In genomic region chr10:120424198-120424464, GRCh38 we compare ENCODE assay signal across 20 cellular contexts. TPM values are rescaled to one million over a fixed set of nuclear protein-coding genes. Genes with fewer than 3 reads are reported as not detected.
A peak's percentile ranks its signal among the peaks of the same experiment; 100 is the strongest.
DNase-seq lines count a peak whose midpoint lies in the region; ATAC-seq, FAIRE-seq and TF ChIP-seq lines count a peak whose summit lies in the region.
"Had no signal": no experiment of that assay in that cellular context is flagged by ENCODE, and none has a peak within 500 bp of the region (broad histone marks: within the 10 kb centered on the region; RNA-seq: fewer than 3 reads in every experiment).

No MANE protein-coding gene starts in this region.

- no peak overlapping the region for H3K4me3 ChIP-seq in PC-3 (ENCODE audit: low read length)
- H3K4me3 ChIP-seq in GM12878, result no peak overlapping the region
- H3K4me3 ChIP-seq in trophoblast cell (ENCODE audit: low read depth, low read length), result no peak overlapping the region
- H3K4me3 ChIP-seq: K562, SK-N-MC had no signal

- H3K9ac ChIP-seq in PC-3 (ENCODE audit: low read length) (no peak overlapping the region), GM12878 (ENCODE audit: control insufficient read depth, insufficient read depth, low read length) (no peak overlapping the region), trophoblast cell (ENCODE audit: low read length) (no peak overlapping the region)

- H3K4me1 ChIP-seq in PC-3 (ENCODE audit: insufficient read depth, low read length), result peaks cover 32% of the 10 kb centered on the region
- H3K4me1 ChIP-seq in GM12878 (ENCODE audit: control insufficient read depth, insufficient read depth, low read length), result no peaks in the 10 kb centered on the region
- H3K4me1 ChIP-seq in trophoblast cell (ENCODE audit: control insufficient read depth in 1 of 2, insufficient read depth in 2 of 2, low read length in 2 of 2), result peaks cover 7 to 16% of the 10 kb centered on the region in 2 experiments

- H3K27me3 ChIP-seq in PC-3 (ENCODE audit: low read length) (no peaks in the 10 kb centered on the region), GM12878 (replicated peaks in 1 of 2; ENCODE audit: control insufficient read depth in 2 of 2, insufficient read depth in 2 of 2, low read length in 1 of 2) (peaks cover 0 to 5% of the 10 kb centered on the region in 2 experiments; a peak in 2 of 4 replicates), trophoblast cell (ENCODE audit: insufficient read depth, low read length) (no peaks in the 10 kb centered on the region)
- H3K27me3 ChIP-seq: BE2C had no signal

- H3K23ac ChIP-seq in trophoblast cell (ENCODE audit: low read length), result no peak overlapping the region

- no peak overlapping the region for H4K12ac ChIP-seq in trophoblast cell (ENCODE audit: low read depth, low read length)

- H3K4ac ChIP-seq in trophoblast cell (ENCODE audit: low read depth, low read length), result no peak overlapping the region

- H3K9me3 ChIP-seq in PC-3 (ENCODE audit: low read length), result no peaks in the 10 kb centered on the region
- no peaks in the 10 kb centered on the region for H3K9me3 ChIP-seq in GM12878 (replicated peaks; ENCODE audit: control insufficient read depth, insufficient read depth, low read length)
- peaks cover 2% of the 10 kb centered on the region for H3K9me3 ChIP-seq in trophoblast cell (ENCODE audit: insufficient read depth, low read depth, low read length)
- H3K9me3 ChIP-seq: BE2C had no signal

- intact Hi-C loops in PC-3 (cut with micrococcal nuclease) (loop anchor here (5.0 kb wide), 2 partner anchors 83 to 418 kb away; no protein-coding TSS in a partner anchor), GM12878 (cut with micrococcal nuclease; ENCODE audit: unreplicated experiment) (loop anchor here (5.0 to 10.0 kb wide), 2 partner anchors 183 to 199 kb away; no protein-coding TSS in a partner anchor)

- H3F3A ChIP-seq in PC-3 (ENCODE audit: low read length, unreplicated experiment), result no peaks in the 10 kb centered on the region

- in situ Hi-C loops in GM12878 (cut with MboI), result loop anchor here (5.0 kb wide), 1 partner anchor 313 kb away; no protein-coding TSS in a partner anchor

- SMC1A ChIA-PET in GM12878 (lab: Charles Lee; ENCODE audit: uncharacterized antibody, unreplicated experiment), result interaction anchor here (0.6 to 3.1 kb wide), 11 partner anchors 34 to 314 kb away, joined by 3 to 14 read pairs (median 3); no protein-coding TSS in a partner anchor

- no peak overlapping the region for H2AK5ac ChIP-seq in trophoblast cell (ENCODE audit: low read length)

- no peaks in the 10 kb centered on the region for H3K36me3 ChIP-seq in PC-3 (ENCODE audit: low read depth, low read length)
- H3K36me3 ChIP-seq in GM12878 (ENCODE audit: control insufficient read depth in 2 of 2, insufficient read depth in 2 of 2, low read length in 1 of 2), result no peaks in the 10 kb centered on the region
- H3K36me3 ChIP-seq in trophoblast cell (ENCODE audit: control insufficient read depth in 1 of 2, insufficient read depth in 2 of 2, low read length in 2 of 2), result no peaks in the 10 kb centered on the region
- H3K36me3 ChIP-seq: BE2C had no signal

- BruUV-seq in PC-3 (replicated peaks; lab: Mats Ljungman, UMichigan) (no TSS peak), GM12878 (replicated peaks; lab: Mats Ljungman, UMichigan) (no TSS peak)

- H3K79me2 ChIP-seq in PC-3 (ENCODE audit: low read length), result no peaks in the 10 kb centered on the region
- no peaks in the 10 kb centered on the region for H3K79me2 ChIP-seq in GM12878 (ENCODE audit: control insufficient read depth, insufficient read depth, low read length)
- no peaks in the 10 kb centered on the region for H3K79me2 ChIP-seq in trophoblast cell (ENCODE audit: control insufficient read depth, insufficient read depth, low read length, poor library complexity)

- TF ChIP-seq POLR2A in GM12878 (IDR thresholded peaks at IDR 0.05; ENCODE audit: low read depth, low read length), result no peak

- TF ChIP-seq CTCF in PC-3 (conservative IDR thresholded peaks at IDR 0.05; ENCODE audit: low read depth, low read length), result no peak
- no peak for TF ChIP-seq CTCF in GM12878 (IDR thresholded peaks at IDR 0.05 in 2 of 3, conservative IDR thresholded peaks at IDR 0.05 in 1 of 3; ENCODE audit: control insufficient read depth in 2 of 3, extremely low read depth in 1 of 3, insufficient read depth in 1 of 3, low read depth in 3 of 3, low read length in 3 of 3)

- no peak overlapping the region for H4K8ac ChIP-seq in trophoblast cell (ENCODE audit: low read depth, low read length)

- no peaks in the 10 kb centered on the region for H3K79me1 ChIP-seq in trophoblast cell (ENCODE audit: low read length)

- CTCF ChIA-PET in PC-3 (lab: Charles Lee), result interaction anchor here (0.6 kb wide), 1 partner anchor 14 kb away, joined by 3 read pairs; no protein-coding TSS in a partner anchor
- CTCF ChIA-PET in GM12878 (lab: Yijun Ruan, JAX), result interaction anchor here (0.7 to 4.9 kb wide), 25 partner anchors 8 to 551 kb away, joined by 3 to 64 read pairs (median 5); no protein-coding TSS in a partner anchor

- DNase-seq in ELR (ENCODE audit: low read depth) (peak; percentile 54), PC-3 (no peak), GM12878 (ENCODE audit: low read depth, low spot score) (no peak), trophoblast cell (no peak), NCI-H2107 treated with DMSO at 0.1 percent for 48 hours (lab: John Stamatoyannopoulos, UW; ENCODE audit: unreplicated experiment) (no peak), GM03348 (ENCODE audit: low spot score) (no peak)
- DNase-seq: BE2C; CD4-positive, alpha-beta memory T cell; DMS153; NCI-H1105 treated with DMSO at 0.1 percent for 48 hours; NCI-H1694; NCI-H2081 treated with DMSO at 0.1 percent for 48 hours; SHP77 had no signal

- RAD21 ChIA-PET in GM12878 (lab: Charles Lee; ENCODE audit: unreplicated experiment), result interaction anchor here (1.1 to 4.2 kb wide), 7 partner anchors 78 to 312 kb away, joined by 4 to 34 read pairs (median 5); no protein-coding TSS in a partner anchor

- H3K9me2 ChIP-seq in PC-3 (replicated peaks; ENCODE audit: low read length), result no peaks in the 10 kb centered on the region

- no peak for TF ChIP-seq EP300 in GM12878 (IDR thresholded peaks at IDR 0.05; ENCODE audit: borderline replicate concordance in 1 of 2, control insufficient read depth in 1 of 2, low read depth in 2 of 2, low read length in 2 of 2)

- no peak overlapping the region for H3K14ac ChIP-seq in trophoblast cell (ENCODE audit: low read length)

- H2BK5ac ChIP-seq in trophoblast cell (ENCODE audit: low read depth, low read length, poor library complexity), result no peak overlapping the region

- ATAC-seq in PC-3 (no peak), GM12878 (no peak; the same call in 1 of the 3 replicates), GM21529 (IDR thresholded peaks at IDR 0.05; ENCODE audit: unreplicated experiment) (no peak), GM18520 (IDR thresholded peaks at IDR 0.05; ENCODE audit: unreplicated experiment) (no peak)
- ATAC-seq: K562 had no signal

- no peak overlapping the region for H3K27ac ChIP-seq in PC-3 (ENCODE audit: low read length)
- H3K27ac ChIP-seq in GM12878 (ENCODE audit: control insufficient read depth, insufficient read depth), result no peak overlapping the region
- H3K27ac ChIP-seq in trophoblast cell (ENCODE audit: low read depth, low read length), result peak overlapping the region; percentile 7
- H3K27ac ChIP-seq: SK-N-MC had no signal

- POLR2A ChIA-PET in PC-3 (lab: Charles Lee; ENCODE audit: unreplicated experiment) (no interaction called here), GM12878 (lab: Charles Lee) (no interaction called here)

- TF ChIP-seq RAD21 in GM12878 (IDR thresholded peaks at IDR 0.05; ENCODE audit: insufficient read depth, low read depth, low read length), result no peak

- no peak overlapping the region for H2BK12ac ChIP-seq in trophoblast cell (ENCODE audit: low read length)

- WGBS in GM12878 (ENCODE audit: insufficient coverage, insufficient replicate concordance, low lambda C conversion rate, missing lambda C conversion rate), result 21% methylated on average over 4 of the region's 4 CpGs
- no CpG with 5 or more reads among the region's 4 CpGs for WGBS in trophoblast cell (ENCODE audit: extremely low coverage, insufficient coverage, insufficient read length)

- no peak overlapping the region for H2BK120ac ChIP-seq in trophoblast cell (ENCODE audit: insufficient read depth, low read length, poor library complexity)

- H2AFZ ChIP-seq in PC-3 (ENCODE audit: low read length) (no peak overlapping the region), GM12878 (ENCODE audit: control insufficient read depth, low read depth, low read length) (no peak overlapping the region), trophoblast cell (ENCODE audit: insufficient read depth, low read length, poor library complexity) (no peak overlapping the region)

- H4K91ac ChIP-seq in trophoblast cell (ENCODE audit: low read depth, low read length), result no peak overlapping the region

- no peak for FAIRE-seq in GM12878 (lab: Jason Lieb, UNC)
- FAIRE-seq: GM12892, GM18507, K562 had no signal

- no peaks in the 10 kb centered on the region for H4K20me1 ChIP-seq in PC-3 (ENCODE audit: low read length)
- no peaks in the 10 kb centered on the region for H4K20me1 ChIP-seq in GM12878 (ENCODE audit: control insufficient read depth, insufficient read depth)

- H3K18ac ChIP-seq in trophoblast cell (ENCODE audit: low read length), result no peak overlapping the region

- H3K4me2 ChIP-seq in PC-3 (ENCODE audit: low read length), result peak overlapping the region; percentile 19
- no peak overlapping the region for H3K4me2 ChIP-seq in GM12878 (ENCODE audit: control insufficient read depth, insufficient read depth)
- no peak overlapping the region for H3K4me2 ChIP-seq in trophoblast cell (ENCODE audit: low read length)

RNA-seq across cellular contexts. Expression of gene PLPP4, which starts 32.9 kb away (rescaled TPM):
- total RNA-seq in PC-3 (2014; rRNA removed) (5.0 and 10.7 TPM in 2 replicates), GM12878 (2014; rRNA removed) (0.49 TPM in 1 of 2 replicates, not detected in the other), GM12878 (2014; rRNA removed; fragmentation: Illumina TruSeq; extraction: Trizol) (0.14 TPM in 1 of 2 replicates, not detected in the other), GM12878 (2021) (0.16 and 0.26 TPM in 2 replicates)
- not detected in 2 replicates for total RNA-seq in GM12878 (2013; cell fraction: nucleolus; rRNA removed)
- not detected for polyA plus RNA-seq in GM12878 (2011; ENCODE audit: low read depth)
- polyA plus RNA-seq in GM12878 (2011; rRNA removed) (3.1 TPM in 2 replicates), GM12878 (2014; fragmentation: Illumina TruSeq; extraction: Trizol) (0.29 and 0.34 TPM in 2 replicates), GM12878 (2014; fragmentation: Nextera tagmentation; extraction: Ambion mirVana) (under 1 TPM; 0.08 to 0.24 TPM), GM12878 (2014; rRNA removed) (0.26 and 0.27 TPM in 2 replicates), GM12878 (2016; fragmentation: Nextera tagmentation; extraction: Ambion mirVana) (under 1 TPM in 1 of 2 experiments, not detected in 1; 0.10 TPM)
- polyA plus RNA-seq in GM12878 (2011; cell fraction: cytosol; rRNA removed), result 2.4 and 3.7 TPM in 2 replicates
- polyA plus RNA-seq in GM12878 (2011; cell fraction: nucleus; rRNA removed), result 7.5 and 13.6 TPM in 2 replicates
- polyA plus RNA-seq in GM12878 (2012), result not detected in 2 replicates
- 1.1 and 1.9 TPM in 2 replicates for polyA minus RNA-seq in GM12878 (2011; rRNA and poly(A)+ RNA removed)
- polyA minus RNA-seq in GM12878 (2011; cell fraction: cytosol; rRNA and poly(A)+ RNA removed), result not detected in 2 replicates
- 1.6 and 1.9 TPM in 2 replicates for polyA minus RNA-seq in GM12878 (2011; cell fraction: nucleus; rRNA and poly(A)+ RNA removed)
- 3.8 and 4.7 TPM in 2 replicates for polyA plus RNA-seq in trophoblast cell (2013)
- total RNA-seq: CD4-positive, alpha-beta memory T cell; K562; NCI-H460 had no signal
- polyA plus RNA-seq: CD4-positive, alpha-beta memory T cell had no signal
